Comparison of ENCODE assay signal across 15 cellular contexts in genomic region chrX:88425739-88426138, GRCh38.
A peak's percentile ranks its signal among the peaks of the same experiment; 100 is the strongest.
DNase-seq lines count a peak whose midpoint lies in the region; ATAC-seq, FAIRE-seq and TF ChIP-seq lines count a peak whose summit lies in the region.
"Had no signal": no experiment of that assay in that cellular context is flagged by ENCODE, and none has a peak within 500 bp of the region (broad histone marks: within the 10 kb centered on the region; RNA-seq: fewer than 3 reads in every experiment).

No MANE protein-coding gene starts in this region.

- no peak overlapping the region for H3K4me3 Mint-ChIP-seq in immature natural killer cell
- H3K4me3 Mint-ChIP-seq: activated CD8-positive, alpha-beta T cell treated with anti-CD3 and anti-CD28 coated beads, Interleukin-2, amount 10 ng/mL, durations not matched to agents 7 days and 5 days; activated naive CD4-positive, alpha-beta T cell treated with anti-CD3 and anti-CD28 coated beads, Interleukin-2, amount 50 U/mL, for 24 hours had no signal

- no peak overlapping the region for H3K4me3 ChIP-seq in retinal pigment epithelial cell (ENCODE audit: low read length)
- H3K4me3 ChIP-seq: prostate gland had no signal

- peaks cover 0 to 2% (median 0%) of the 10 kb centered on the region in 6 donors for H3K9me3 Mint-ChIP-seq in immature natural killer cell
- H3K9me3 Mint-ChIP-seq: activated naive CD4-positive, alpha-beta T cell treated with anti-CD3 and anti-CD28 coated beads, Interleukin-2, amount 50 U/mL, for 24 hours had no signal

- TF ChIP-seq CTCF in retinal pigment epithelial cell (conservative IDR thresholded peaks at IDR 0.05; ENCODE audit: low read depth, low read length): peak; percentile 2

- H3K27ac Mint-ChIP-seq in immature natural killer cell: no peak overlapping the region
- H3K27ac Mint-ChIP-seq: activated CD8-positive, alpha-beta T cell treated with anti-CD3 and anti-CD28 coated beads, Interleukin-2, amount 10 ng/mL, durations not matched to agents 7 days and 5 days; activated naive CD4-positive, alpha-beta T cell treated with anti-CD3 and anti-CD28 coated beads, Interleukin-2, amount 50 U/mL, for 24 hours had no signal

- peak; percentile 0 for DNase-seq in NCI-H1092 treated with DMSO at 0.1 percent for 48 hours (lab: John Stamatoyannopoulos, UW)
- no peak for DNase-seq in NCI-H1092 (lab: John Stamatoyannopoulos, UW)
- peak; percentile 19 for DNase-seq in OCI-M1 (lab: John Stamatoyannopoulos, UW)
- peak in 1 of 2 donors; percentile 1 for DNase-seq in frontal cortex (ENCODE audit: low spot score in 2 of 2)
- no peak for DNase-seq in retinal pigment epithelial cell (ENCODE audit: low read depth)
- no peak for DNase-seq in NCI-H1694 (lab: John Stamatoyannopoulos, UW)
- DNase-seq in immature natural killer cell: no peak
- DNase-seq: activated CD8-positive, alpha-beta T cell treated with anti-CD3 and anti-CD28 coated beads, Interleukin-2, amount 10 ng/mL, durations not matched to agents 7 days and 5 days; cerebellar nuclear complex; DMS79 treated with DMSO at 0.1 percent for 48 hours; left cardiac atrium; NK-92 treated with Interleukin-12 subunit alpha and Interleukin-12 subunit beta, amount 100 ng/mL, for 24 hours had no signal

- peaks cover 0 to 6% (median 3%) of the 10 kb centered on the region in 3 donors for H3K27me3 Mint-ChIP-seq in immature natural killer cell (ENCODE audit: low read depth in 3 of 3)
- H3K27me3 Mint-ChIP-seq: activated naive CD4-positive, alpha-beta T cell treated with anti-CD3 and anti-CD28 coated beads, Interleukin-2, amount 50 U/mL, for 24 hours had no signal

- peak; percentile 79 for FAIRE-seq in frontal cortex (lab: Jason Lieb, UNC)

- no peak for ATAC-seq in GM19397 (IDR thresholded peaks at IDR 0.05; ENCODE audit: unreplicated experiment)
- ATAC-seq: activated CD8-positive, alpha-beta T cell treated with anti-CD3 and anti-CD28 coated beads, Interleukin-2, amount 10 ng/mL, durations not matched to agents 7 days and 5 days; left cardiac atrium had no signal

- H3K36me3 Mint-ChIP-seq in immature natural killer cell: no peaks in the 10 kb centered on the region
- H3K36me3 Mint-ChIP-seq: activated naive CD4-positive, alpha-beta T cell treated with anti-CD3 and anti-CD28 coated beads, Interleukin-2, amount 50 U/mL, for 24 hours had no signal

- no peaks in the 10 kb centered on the region for H3K4me1 Mint-ChIP-seq in immature natural killer cell
- H3K4me1 Mint-ChIP-seq: activated naive CD4-positive, alpha-beta T cell treated with anti-CD3 and anti-CD28 coated beads, Interleukin-2, amount 50 U/mL, for 24 hours had no signal

Comparison
In these comparisons a context has a peak if more than half of its experiments do, and no peak if none do; other contexts are left out.
1. DNase-seq: peak in NCI-H1092 treated with DMSO at 0.1 percent for 48 hours (single experiment) and OCI-M1 (single experiment); none in NCI-H1092 (single experiment), retinal pigment epithelial cell (single experiment), NCI-H1694 (single experiment) and immature natural killer cell (0 of 3).